In genomic region chr12:103771466-103771865, GRCh38 we compare ENCODE assay signal across 8 cellular contexts.
A peak's percentile ranks its signal among the peaks of the same experiment; 100 is the strongest.
DNase-seq lines count a peak whose midpoint lies in the region; ATAC-seq, FAIRE-seq and TF ChIP-seq lines count a peak whose summit lies in the region.

No MANE protein-coding gene starts in this region.

- no peak overlapping the region for H3K4me3 ChIP-seq in HFF-Myc (replicated peaks; ENCODE audit: low read depth, low read length)
- H3K4me3 ChIP-seq in K562 = no peak overlapping the region

- peaks cover 4% of the 10 kb centered on the region for H3K9me1 ChIP-seq in K562 (ENCODE audit: control insufficient read depth, insufficient read depth, low read length)

- CTCF ChIA-PET in K562 (lab: Yijun Ruan, JAX; ENCODE audit: low intra/inter-chr PET ratio) = interaction anchor here (0.6 to 2.1 kb wide), 3 partner anchors 12 to 107 kb away, joined by 3 to 33 read pairs (median 6); no protein-coding TSS in a partner anchor

- no peak overlapping the region for H3K27ac ChIP-seq in K562 (ENCODE audit: extremely low read depth, low read depth, low read length)

- BruUV-seq in K562 (replicated peaks; lab: Mats Ljungman, UMichigan) = no TSS peak

- no peaks in the 10 kb centered on the region for H3K79me2 ChIP-seq in K562 (ENCODE audit: control insufficient read depth, insufficient read depth, low read length)

- peak; percentile 51 for DNase-seq in CD1c-positive myeloid dendritic cell (ENCODE audit: extremely low spot score)
- no peak for DNase-seq in HFF-Myc (ENCODE audit: extremely low read depth, low read depth)
- DNase-seq in K562 (ENCODE audit: extremely low read depth in 1 of 4, low spot score in 3 of 4) = peak; percentile 32 to 51 (median 44)
- DNase-seq in left colon = peak in 1 of 2 donors; percentile 18
- DNase-seq in OCI-M2 (lab: John Stamatoyannopoulos, UW; ENCODE audit: unreplicated experiment) = no peak
- DNase-seq in activated naive CD4-positive, alpha-beta T cell treated with Interleukin-2 at 50 U/mL for 16 hours = no peak

- TF ChIP-seq EP300 in K562 (IDR thresholded peaks at IDR 0.05; ENCODE audit: low read length) = no peak

- intact Hi-C loops in K562 (cut with micrococcal nuclease) = loop anchor here (1.0 to 5.0 kb wide), 2 partner anchors 99 to 336 kb away; no protein-coding TSS in a partner anchor
- intact Hi-C loops in left colon (cut with DNase I, micrococcal nuclease) = loop anchor here in 1 of 2 donors (10.0 kb wide), 1 partner anchor 103 kb away; no protein-coding TSS in a partner anchor

- FAIRE-seq in K562 (lab: Jason Lieb, UNC) = peak; percentile 75

- peak; percentile 64 for TF ChIP-seq CTCF in HFF-Myc (IDR thresholded peaks at IDR 0.05; ENCODE audit: low read depth, low read length, missing control alignments)
- peak; percentile 68 to 75 (median 75) for TF ChIP-seq CTCF in K562 (IDR thresholded peaks at IDR 0.05 in 2 of 3, conservative IDR thresholded peaks at IDR 0.05 in 1 of 3; ENCODE audit: insufficient read depth in 2 of 3, low read depth in 1 of 3, low read length in 3 of 3)

- no peaks in the 10 kb centered on the region for H4K20me1 ChIP-seq in K562 (replicated peaks; ENCODE audit: control insufficient read depth, insufficient read depth, low read length)

- peak; percentile 94 for ATAC-seq in K562
- ATAC-seq in left colon = peak; percentile 44
- ATAC-seq in HG02970 (IDR thresholded peaks at IDR 0.05; ENCODE audit: low FRiP score, unreplicated experiment) = no peak
- no peak for ATAC-seq in GM18858 (IDR thresholded peaks at IDR 0.05; ENCODE audit: unreplicated experiment)

- TF ChIP-seq RAD21 in K562 (CRISPR knock-in tag; conservative IDR thresholded peaks at IDR 0.05 in 1 of 2, IDR thresholded peaks at IDR 0.05 in 1 of 2) = peak; percentile 67 to 81

- H3K27me3 ChIP-seq in K562 (ENCODE audit: control insufficient read depth in 2 of 2, insufficient read depth in 2 of 2, low read length in 2 of 2) = no peaks in the 10 kb centered on the region

- no peak overlapping the region for H3K9ac ChIP-seq in K562 (ENCODE audit: insufficient read depth in 1 of 2, low read depth in 2 of 2, low read length in 2 of 2)

- H2AFZ ChIP-seq in K562 (ENCODE audit: low read depth, low read length) = no peak overlapping the region

- 58% methylated on average over 2 of the region's 3 CpGs for WGBS in K562 (ENCODE audit: insufficient coverage, low coverage, missing lambda C conversion rate)

- no peak overlapping the region for H3K4me2 ChIP-seq in K562 (ENCODE audit: insufficient read depth, low read length)

- in situ Hi-C loops in K562 (cut with MboI) = no loop called here

- H3K9me3 ChIP-seq in K562 (replicated peaks; ENCODE audit: control insufficient read depth, insufficient read depth, low read depth, low read length) = no peaks in the 10 kb centered on the region

- TF ChIP-seq POLR2A in K562 (conservative IDR thresholded peaks at IDR 0.05) = 0 out of 2 replicates have a peak, but pooled peaks have one; percentile 22

- H3K36me3 ChIP-seq in K562 (ENCODE audit: control insufficient read depth, insufficient read depth, low read length) = peaks cover 74% of the 10 kb centered on the region; the same call in 2 of the 3 replicates

- peaks cover 0 to 5% of the 10 kb centered on the region in 2 experiments; a peak in 1 of 5 replicates for H3K4me1 ChIP-seq in K562 (replicated peaks in 1 of 2; ENCODE audit: control insufficient read depth in 2 of 2, insufficient read depth in 2 of 2, low read length in 2 of 2)

- POLR2A ChIA-PET in K562 (lab: Yijun Ruan, JAX) = interaction anchor here (1.4 to 2.2 kb wide), 2 partner anchors 97 to 159 kb away, joined by 4 to 7 read pairs; partner anchors contain the start of gene HSP90B1

TF ChIP-seq in K562, 482 proteins besides CTCF, POLR2A, EP300 and RAD21:
- TF ChIP-seq JUN (IDR thresholded peaks at IDR 0.05; ENCODE audit: borderline replicate concordance, low read depth, low read length) (no peak), JUN (CRISPR knock-in tag; IDR thresholded peaks at IDR 0.05; ENCODE audit: borderline replicate concordance) (no peak), CTBP1 (IDR thresholded peaks at IDR 0.05; ENCODE audit: borderline replicate concordance) (no peak), CC2D1A (IDR thresholded peaks at IDR 0.05) (peak; percentile 59; the same call in 1 of the 2 replicates), DEAF1 (CRISPR knock-in tag; IDR thresholded peaks at IDR 0.05) (peak; percentile 58), CBX8 (IDR thresholded peaks at IDR 0.05; ENCODE audit: borderline replicate concordance, extremely low read depth, low read depth, low read length, poor library complexity, severe bottlenecking) (no peak), KLF13 (tag; IDR thresholded peaks at IDR 0.05; ENCODE audit: borderline replicate concordance, low read depth) (no peak), SMC3 (conservative IDR thresholded peaks at IDR 0.05; ENCODE audit: insufficient read depth, low read depth, low read length) (peak; percentile 40; the same call in 1 of the 2 replicates), STAT5A (IDR thresholded peaks at IDR 0.05; ENCODE audit: borderline replicate concordance, low read length) (0 out of 2 replicates have a peak, but pooled peaks have one; percentile 8), STAG1 (CRISPR knock-in tag; IDR thresholded peaks at IDR 0.05; ENCODE audit: borderline replicate concordance) (peak; percentile 69; the same call in 1 of the 2 replicates), MAZ (CRISPR knock-in tag; conservative IDR thresholded peaks at IDR 0.05 in 1 of 2, IDR thresholded peaks at IDR 0.05 in 1 of 2) (peak in 1 of 2 experiments; percentile 40; a peak in 1 of 4 replicates), ARID2 (IDR thresholded peaks at IDR 0.05) (peak; percentile 87), RB1 (IDR thresholded peaks at IDR 0.05; ENCODE audit: low read depth) (peak; percentile 12; the same call in 1 of the 2 replicates), BACH1 (tag; IDR thresholded peaks at IDR 0.05) (no peak), MYNN (IDR thresholded peaks at IDR 0.05) (peak; percentile 57; the same call in 1 of the 2 replicates), MYNN (CRISPR knock-in tag; IDR thresholded peaks at IDR 0.05) (no peak), PRMT5 (CRISPR knock-in tag; IDR thresholded peaks at IDR 0.05) (no peak), MAFK (IDR thresholded peaks at IDR 0.05; ENCODE audit: low read length) (0 out of 2 replicates have a peak, but pooled peaks have one; percentile 14), HDGF (IDR thresholded peaks at IDR 0.05) (peak; percentile 50; the same call in 1 of the 2 replicates), BMI1 (IDR thresholded peaks at IDR 0.05; ENCODE audit: low read length) (no peak), MTA3 (IDR thresholded peaks at IDR 0.05; ENCODE audit: borderline replicate concordance) (0 out of 2 replicates have a peak, but pooled peaks have one; percentile 27), POLR2AphosphoS5 (IDR thresholded peaks at IDR 0.05; ENCODE audit: control insufficient read depth, insufficient read depth, low read depth, low read length) (peak; percentile 13; the same call in 1 of the 2 replicates)
- TF ChIP-seq, protein P1, sequence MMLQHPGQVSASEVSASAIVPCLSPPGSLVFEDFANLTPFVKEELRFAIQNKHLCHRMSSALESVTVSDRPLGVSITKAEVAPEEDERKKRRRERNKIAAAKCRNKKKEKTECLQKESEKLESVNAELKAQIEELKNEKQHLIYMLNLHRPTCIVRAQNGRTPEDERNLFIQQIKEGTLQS (IDR thresholded peaks at IDR 0.05) = no peak
- TF ChIP-seq, protein P1 (CRISPR knock-in tag; conservative IDR thresholded peaks at IDR 0.05) = no peak

Comparison
In these comparisons a context has a peak if more than half of its experiments do, and no peak if none do; other contexts are left out.
1. DNase-seq: peak in CD1c-positive myeloid dendritic cell (single experiment) and K562 (4 of 4); none in HFF-Myc (single experiment), OCI-M2 (single experiment) and activated naive CD4-positive, alpha-beta T cell treated with Interleukin-2 at 50 U/mL for 16 hours (single experiment).
2. ATAC-seq: peak in K562 (single experiment) and left colon (single experiment); none in HG02970 (single experiment) and GM18858 (single experiment).